ENCODE assay signal across 8 cellular contexts in the genomic region with DNA sequence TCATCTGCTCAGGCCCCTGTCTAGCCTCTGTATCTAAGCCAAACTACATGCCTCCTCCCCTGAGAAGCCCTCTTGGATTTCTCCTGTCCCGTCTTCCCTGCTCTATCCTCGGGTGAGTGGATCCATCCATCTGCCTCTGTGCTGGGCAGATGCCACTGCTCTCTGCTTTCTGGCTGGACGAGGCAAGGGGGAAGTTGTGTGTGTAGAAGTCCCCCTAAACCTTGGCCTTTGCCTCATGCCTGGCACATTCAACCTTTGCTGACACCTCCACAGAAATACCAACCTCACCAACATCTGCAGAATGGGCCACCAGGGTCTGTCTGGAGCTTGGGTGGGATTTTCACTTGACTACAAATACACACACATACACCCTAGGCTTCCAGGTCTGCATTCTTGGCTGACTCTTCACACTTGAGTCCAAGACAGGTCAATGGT.
DNase-seq lines count a peak whose midpoint lies in the region; ATAC-seq and TF ChIP-seq lines count a peak whose summit lies in the region.
"Not testable (repeated sequence)": the region's sequence is repeated elsewhere in the genome, so short reads cannot be mapped to it uniquely, and the experiment has no call there.

No MANE protein-coding gene starts in this region.

- WGBS in esophagus muscularis mucosa: 53% methylated on average over 3 of the region's 3 CpGs
- WGBS in lung, 2 donors: 46 to 57% methylated on average over 3 of the region's 3 CpGs

- not testable (repeated sequence) for H3K27me3 Mint-ChIP-seq in chondrocyte (ENCODE audit: low read depth); naive thymus-derived CD4-positive, alpha-beta T cell

- not testable (repeated sequence) for H3K4me1 Mint-ChIP-seq in chondrocyte (ENCODE audit: low read depth); naive thymus-derived CD4-positive, alpha-beta T cell; stimulated activated effector memory CD8-positive, alpha-beta T cell treated with anti-CD3 and anti-CD28 coated beads, Interleukin-12 subunit alpha, Interleukin-12 subunit beta, amount 100 ng/mL, for 72 hours

- not testable (repeated sequence) for H3K4me1 ChIP-seq in HUES6 (ENCODE audit: control insufficient read depth, insufficient read depth, low read length); esophagus muscularis mucosa; lung (ENCODE audit: control insufficient read depth in 2 of 2, insufficient read depth in 2 of 2, low read length in 2 of 2); naive thymus-derived CD4-positive, alpha-beta T cell (ENCODE audit: control insufficient read depth in 2 of 2, insufficient read depth in 2 of 2, low read length in 2 of 2)

- H3K27me3 ChIP-seq in HUES6 (ENCODE audit: control insufficient read depth, insufficient read depth, low read length); lung (ENCODE audit: control insufficient read depth, insufficient read depth); naive thymus-derived CD4-positive, alpha-beta T cell (ENCODE audit: control insufficient read depth in 2 of 2, insufficient read depth in 2 of 2, low read length in 2 of 2): not testable (repeated sequence)
- peaks cover 0 to 27% (median 0%) of the 10 kb centered on the region in 4 donors for H3K27me3 ChIP-seq in esophagus muscularis mucosa

- DNase-seq in AG08396 (ENCODE audit: low spot score): peak; percentile 6
- DNase-seq in chondrocyte (ENCODE audit: low spot score): peak; percentile 95
- DNase-seq in esophagus muscularis mucosa (ENCODE audit: extremely low spot score): peak; percentile 92
- not testable (repeated sequence) for DNase-seq in left colon; naive thymus-derived CD4-positive, alpha-beta T cell
- peak; percentile 33 for DNase-seq in lung (ENCODE audit: low spot score)
- peak in 1 of 2 donors; percentile 51 for DNase-seq in stimulated activated effector memory CD8-positive, alpha-beta T cell treated with anti-CD3 and anti-CD28 coated beads, Interleukin-12 subunit alpha, Interleukin-12 subunit beta, amount 100 ng/mL, for 72 hours (ENCODE audit: low spot score in 2 of 2)

- not testable (repeated sequence) for H3K4me3 Mint-ChIP-seq in chondrocyte (ENCODE audit: unreplicated experiment); naive thymus-derived CD4-positive, alpha-beta T cell; stimulated activated effector memory CD8-positive, alpha-beta T cell treated with anti-CD3 and anti-CD28 coated beads, Interleukin-12 subunit alpha, Interleukin-12 subunit beta, amount 100 ng/mL, for 72 hours

- not testable (repeated sequence) for TF ChIP-seq POLR2A in esophagus muscularis mucosa (IDR thresholded peaks at IDR 0.05; ENCODE audit: low read depth)

- H3K9ac ChIP-seq in HUES6 (ENCODE audit: low read length): not testable (repeated sequence)

- POLR2A ChIA-PET in naive thymus-derived CD4-positive, alpha-beta T cell (lab: Charles Lee): not testable (repeated sequence)

- not testable (repeated sequence) for H3K27ac ChIP-seq in HUES6 (ENCODE audit: low read depth, low read length); esophagus muscularis mucosa (replicated peaks in 1 of 4); lung (ENCODE audit: low read depth in 1 of 2, low read length in 1 of 2); naive thymus-derived CD4-positive, alpha-beta T cell (ENCODE audit: low read depth, low read length)

- intact Hi-C loops in esophagus muscularis mucosa (cut with DNase I); left colon (cut with DNase I, micrococcal nuclease); naive thymus-derived CD4-positive, alpha-beta T cell (cut with micrococcal nuclease): not testable (repeated sequence)

- TF ChIP-seq EP300 in esophagus muscularis mucosa (IDR thresholded peaks at IDR 0.05): not testable (repeated sequence)

- ATAC-seq in left colon: peak; percentile 6
- ATAC-seq in lung (ENCODE audit: insufficient read depth, low FRiP score): not testable (repeated sequence)
- ATAC-seq in naive thymus-derived CD4-positive, alpha-beta T cell: peak; percentile 4
- ATAC-seq in stimulated activated effector memory CD8-positive, alpha-beta T cell treated with anti-CD3 and anti-CD28 coated beads, Interleukin-12 subunit alpha, Interleukin-12 subunit beta, amount 100 ng/mL, for 72 hours: peak; percentile 2

- peaks cover 44% of the 10 kb centered on the region for H3K9me3 Mint-ChIP-seq in chondrocyte (ENCODE audit: low read depth)
- H3K9me3 Mint-ChIP-seq in naive thymus-derived CD4-positive, alpha-beta T cell: peaks cover 21 to 64% (median 35%) of the 10 kb centered on the region in 11 donors
- peaks cover 31% of the 10 kb centered on the region for H3K9me3 Mint-ChIP-seq in stimulated activated effector memory CD8-positive, alpha-beta T cell treated with anti-CD3 and anti-CD28 coated beads, Interleukin-12 subunit alpha, Interleukin-12 subunit beta, amount 100 ng/mL, for 72 hours

- CTCF ChIA-PET in naive thymus-derived CD4-positive, alpha-beta T cell (lab: Charles Lee): not testable (repeated sequence)

- not testable (repeated sequence) for H3K36me3 ChIP-seq in HUES6 (ENCODE audit: control insufficient read depth, insufficient read depth, low read length); esophagus muscularis mucosa; lung (ENCODE audit: control insufficient read depth in 2 of 2, insufficient read depth in 2 of 2, low read length in 2 of 2); naive thymus-derived CD4-positive, alpha-beta T cell (ENCODE audit: control insufficient read depth in 2 of 3, insufficient read depth in 3 of 3, low read length in 3 of 3)

- peak overlapping the region; percentile 12; the same call in 1 of the 2 replicates for H3K4me3 ChIP-seq in HUES6 (ENCODE audit: low read depth, low read length)
- H3K4me3 ChIP-seq in esophagus muscularis mucosa; lung; naive thymus-derived CD4-positive, alpha-beta T cell (ENCODE audit: low read length): not testable (repeated sequence)

- peaks cover 73% of the 10 kb centered on the region for H3K9me3 ChIP-seq in HUES6 (ENCODE audit: control insufficient read depth, insufficient read depth, low read depth, low read length)
- peaks cover 0 to 48% (median 29%) of the 10 kb centered on the region in 4 donors for H3K9me3 ChIP-seq in esophagus muscularis mucosa
- H3K9me3 ChIP-seq in lung (ENCODE audit: control insufficient read depth in 2 of 2, insufficient read depth in 1 of 2, low read length in 1 of 2): peaks cover 0 to 30% of the 10 kb centered on the region in 2 donors
- peaks cover 0 to 35% (median 10%) of the 10 kb centered on the region in 3 experiments for H3K9me3 ChIP-seq in naive thymus-derived CD4-positive, alpha-beta T cell (ENCODE audit: control insufficient read depth in 2 of 3, low read length in 3 of 3)

- not testable (repeated sequence) for H3K27ac Mint-ChIP-seq in chondrocyte (ENCODE audit: unreplicated experiment); stimulated activated effector memory CD8-positive, alpha-beta T cell treated with anti-CD3 and anti-CD28 coated beads, Interleukin-12 subunit alpha, Interleukin-12 subunit beta, amount 100 ng/mL, for 72 hours
- peak overlapping the region in 1 of 9 donors; percentile 11 for H3K27ac Mint-ChIP-seq in naive thymus-derived CD4-positive, alpha-beta T cell

- not testable (repeated sequence) for H3K36me3 Mint-ChIP-seq in chondrocyte (ENCODE audit: low read depth); stimulated activated effector memory CD8-positive, alpha-beta T cell treated with anti-CD3 and anti-CD28 coated beads, Interleukin-12 subunit alpha, Interleukin-12 subunit beta, amount 100 ng/mL, for 72 hours
- H3K36me3 Mint-ChIP-seq in naive thymus-derived CD4-positive, alpha-beta T cell: peaks cover 0 to 16% (median 5%) of the 10 kb centered on the region in 5 donors

- TF ChIP-seq CTCF in chondrocyte (IDR thresholded peaks at IDR 0.05); esophagus muscularis mucosa (IDR thresholded peaks at IDR 0.05); lung (IDR thresholded peaks at IDR 0.05; ENCODE audit: control extremely low read depth, extremely low read depth): not testable (repeated sequence)
